Comparison of ENCODE assay signal across 31 cellular contexts in the genomic region with DNA sequence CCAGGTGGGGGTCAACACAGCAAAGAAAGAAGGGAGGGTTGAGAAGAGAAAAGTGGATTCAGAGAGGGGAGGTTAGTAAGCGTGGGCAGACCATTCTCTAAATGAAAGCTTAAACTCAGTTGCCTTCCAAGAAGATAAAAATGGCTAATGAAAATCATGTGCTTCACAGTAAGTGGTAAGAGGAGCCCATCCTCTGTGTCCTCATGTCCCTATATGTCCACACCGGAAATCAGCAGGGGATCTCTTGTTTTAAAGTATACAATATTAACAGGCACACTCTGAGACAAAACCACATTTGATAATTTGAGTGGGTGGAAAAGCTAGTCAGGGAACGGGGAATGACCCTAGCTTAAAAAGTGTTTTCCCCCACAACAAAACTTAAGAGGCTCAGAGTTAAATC. TPM values are rescaled to one million over a fixed set of nuclear protein-coding genes. Genes with fewer than 3 reads are reported as not detected.
DNase-seq lines count a peak whose midpoint lies in the region; ATAC-seq and TF ChIP-seq lines count a peak whose summit lies in the region.
"Had no signal": no experiment of that assay in that cellular context is flagged by ENCODE, and none has a peak within 500 bp of the region (broad histone marks: within the 10 kb centered on the region; RNA-seq: fewer than 3 reads in every experiment).

No MANE protein-coding gene starts in this region.

- intact Hi-C loops in esophagus muscularis mucosa (cut with DNase I) = loop anchor here (5.0 to 10.0 kb wide), 5 partner anchors 94 to 1036 kb away; no protein-coding TSS in a partner anchor

- H3K9ac ChIP-seq in SK-N-MC (ENCODE audit: insufficient read length) = no peak overlapping the region
- H3K9ac ChIP-seq: parathyroid adenoma had no signal

- H3K9me3 ChIP-seq in SK-N-MC (ENCODE audit: low read depth, low read length) (no peaks in the 10 kb centered on the region), esophagus muscularis mucosa (peaks cover 0 to 5% (median 0%) of the 10 kb centered on the region in 4 donors)
- H3K9me3 ChIP-seq: gastrocnemius medialis, right atrium auricular region, transverse colon had no signal

- peaks cover 9% of the 10 kb centered on the region for H3K36me3 Mint-ChIP-seq in activated T-cell treated with anti-CD3 and anti-CD28 coated beads, Interleukin-2, amount 50 U/mL, for 24 hours (ENCODE audit: low read depth)
- peaks cover 3 to 11% of the 10 kb centered on the region in 2 donors for H3K36me3 Mint-ChIP-seq in stimulated activated naive B cell treated with anti-CD40 and anti-IgM and Interleukin-4, amounts not matched to agents 10 μg/mL and 1 μg/mL and 100 μg/mL, for 72 hours
- H3K36me3 Mint-ChIP-seq: brain had no signal

- peaks cover 57% of the 10 kb centered on the region for H3K4me1 Mint-ChIP-seq in activated T-cell treated with anti-CD3 and anti-CD28 coated beads, Interleukin-2, amount 50 U/mL, for 24 hours (ENCODE audit: low read depth)
- H3K4me1 Mint-ChIP-seq in stimulated activated naive B cell treated with anti-CD40 and anti-IgM and Interleukin-4, amounts not matched to agents 10 μg/mL and 1 μg/mL and 100 μg/mL, for 72 hours = peaks cover 24 to 60% of the 10 kb centered on the region in 2 donors

- no peaks in the 10 kb centered on the region for H3K36me3 ChIP-seq in SK-N-MC (ENCODE audit: insufficient read depth, low read length)
- H3K36me3 ChIP-seq in esophagus muscularis mucosa = no peaks in the 10 kb centered on the region
- H3K36me3 ChIP-seq: gastrocnemius medialis, right atrium auricular region, transverse colon had no signal

- no peaks in the 10 kb centered on the region for H3K9me3 Mint-ChIP-seq in activated T-cell treated with anti-CD3 and anti-CD28 coated beads, Interleukin-2, amount 50 U/mL, for 24 hours
- H3K9me3 Mint-ChIP-seq in stimulated activated naive B cell treated with anti-CD40 and anti-IgM and Interleukin-4, amounts not matched to agents 10 μg/mL and 1 μg/mL and 100 μg/mL, for 72 hours = no peaks in the 10 kb centered on the region
- H3K9me3 Mint-ChIP-seq: activated B cell treated with CpG ODN at 0.5 μM for 24 hours; activated CD4-positive, alpha-beta T cell treated with anti-CD3 and anti-CD28 coated beads, Interleukin-2, amount 10 ng/mL, durations not matched to agents 7 days and 5 days; activated T-cell treated with anti-CD3 and anti-CD28 coated beads, Interleukin-2, amount 50 U/mL, for 4 hours; CD8-positive, alpha-beta memory T cell; HFFc6 had no signal

- H3K27ac ChIP-seq in SK-N-MC = 0 out of 2 replicates have a peak overlapping the region, but pooled peaks have one; percentile 13
- H3K27ac ChIP-seq in esophagus muscularis mucosa (replicated peaks in 1 of 4) = peak overlapping the region; percentile 29 to 55 (median 53)
- H3K27ac ChIP-seq: gastrocnemius medialis, parathyroid adenoma, right atrium auricular region, transverse colon had no signal

- TF ChIP-seq EP300 in esophagus muscularis mucosa (IDR thresholded peaks at IDR 0.05) = no peak

- H3K4me3 ChIP-seq in SK-N-MC (no peak overlapping the region), esophagus muscularis mucosa (no peak overlapping the region)
- H3K4me3 ChIP-seq: gastrocnemius medialis, GM23338, right atrium auricular region, transverse colon had no signal

- no peak overlapping the region for H3K4me3 Mint-ChIP-seq in activated T-cell treated with anti-CD3 and anti-CD28 coated beads, Interleukin-2, amount 50 U/mL, for 24 hours
- H3K4me3 Mint-ChIP-seq in stimulated activated naive B cell treated with anti-CD40 and anti-IgM and Interleukin-4, amounts not matched to agents 10 μg/mL and 1 μg/mL and 100 μg/mL, for 72 hours = no peak overlapping the region
- H3K4me3 Mint-ChIP-seq: activated B cell treated with CpG ODN at 0.5 μM for 24 hours; activated CD4-positive, alpha-beta T cell treated with anti-CD3 and anti-CD28 coated beads, Interleukin-2, amount 10 ng/mL, durations not matched to agents 7 days and 5 days; activated T-cell treated with anti-CD3 and anti-CD28 coated beads, Interleukin-2, amount 50 U/mL, for 4 hours; B cell; brain; CD8-positive, alpha-beta memory T cell; GM23338; HFFc6; neural crest cell had no signal

- no peaks in the 10 kb centered on the region for H3K27me3 Mint-ChIP-seq in activated T-cell treated with anti-CD3 and anti-CD28 coated beads, Interleukin-2, amount 50 U/mL, for 24 hours
- no peaks in the 10 kb centered on the region for H3K27me3 Mint-ChIP-seq in stimulated activated naive B cell treated with anti-CD40 and anti-IgM and Interleukin-4, amounts not matched to agents 10 μg/mL and 1 μg/mL and 100 μg/mL, for 72 hours
- H3K27me3 Mint-ChIP-seq: activated B cell treated with CpG ODN at 0.5 μM for 24 hours; activated CD4-positive, alpha-beta T cell treated with anti-CD3 and anti-CD28 coated beads, Interleukin-2, amount 10 ng/mL, durations not matched to agents 7 days and 5 days; B cell; CD8-positive, alpha-beta memory T cell had no signal

- no peak for ATAC-seq in stimulated activated naive B cell treated with anti-CD40 and anti-IgM and Interleukin-4, amounts not matched to agents 10 μg/mL and 1 μg/mL and 100 μg/mL, for 72 hours (replicated peaks)
- ATAC-seq: activated T-cell treated with anti-CD3 and anti-CD28 coated beads, Interleukin-2, amount 50 U/mL, for 4 hours; gastrocnemius medialis; GM23338; left cardiac atrium had no signal

- no peaks in the 10 kb centered on the region for H3K27me3 ChIP-seq in esophagus muscularis mucosa
- H3K27me3 ChIP-seq: gastrocnemius medialis, right atrium auricular region, transverse colon had no signal

- 66% methylated on average over 3 of the region's 3 CpGs for WGBS in esophagus muscularis mucosa

- peaks cover 0 to 39% (median 34%) of the 10 kb centered on the region in 4 donors for H3K4me1 ChIP-seq in esophagus muscularis mucosa

- TF ChIP-seq CTCF in esophagus muscularis mucosa (IDR thresholded peaks at IDR 0.05) = no peak

- peak overlapping the region; percentile 28 for H3K27ac Mint-ChIP-seq in activated T-cell treated with anti-CD3 and anti-CD28 coated beads, Interleukin-2, amount 50 U/mL, for 24 hours
- peak overlapping the region; percentile 4 for H3K27ac Mint-ChIP-seq in stimulated activated naive B cell treated with anti-CD40 and anti-IgM and Interleukin-4, amounts not matched to agents 10 μg/mL and 1 μg/mL and 100 μg/mL, for 72 hours
- H3K27ac Mint-ChIP-seq: activated B cell treated with CpG ODN at 0.5 μM for 24 hours; activated CD4-positive, alpha-beta T cell treated with anti-CD3 and anti-CD28 coated beads, Interleukin-2, amount 10 ng/mL, durations not matched to agents 7 days and 5 days; B cell; brain; GM23338; HFFc6 had no signal

- no peak for TF ChIP-seq POLR2A in esophagus muscularis mucosa (IDR thresholded peaks at IDR 0.05; ENCODE audit: low read depth)

- DNase-seq in activated T-cell treated with anti-CD3 and anti-CD28 coated beads, Interleukin-2, amount 50 U/mL, for 24 hours = no peak
- no peak for DNase-seq in activated T-cell treated with anti-CD3 and anti-CD28 coated beads, Interleukin-2, amount 50 U/mL, for 48 hours
- DNase-seq in SK-N-MC (ENCODE audit: low read depth, low spot score) (no peak), esophagus muscularis mucosa (ENCODE audit: extremely low spot score) (no peak), HUDEP-2 (lab: John Stamatoyannopoulos, UW; ENCODE audit: unreplicated experiment in 76 of 76) (no peak), retina (no peak), NCI-H446 (lab: John Stamatoyannopoulos, UW) (no peak)
- no peak for DNase-seq in stimulated activated naive B cell treated with anti-CD40 and anti-IgM and Interleukin-4, amounts not matched to agents 10 μg/mL and 1 μg/mL and 100 μg/mL, for 72 hours
- DNase-seq: ACHN; activated B cell treated with CpG ODN at 0.5 μM for 24 hours; activated CD4-positive, alpha-beta T cell treated with anti-CD3 and anti-CD28 coated beads, Interleukin-2, amount 10 ng/mL, durations not matched to agents 7 days and 5 days; activated gamma-delta T cell treated with Interleukin-2 at 50 U/mL for 16 hours; activated T-cell treated with anti-CD3 and anti-CD28 coated beads, Interleukin-2, amount 50 U/mL, for 4 hours; CD8-positive, alpha-beta memory T cell; DMS 273 treated with DMSO at 0.1 percent for 48 hours; gastrocnemius medialis; HFFc6; left cardiac atrium; NCI-H1092; NCI-H2029; NCI-H2227 treated with DMSO at 0.1 percent for 48 hours; NCI-H82; stimulated activated CD8-positive, alpha-beta memory T cell treated with anti-CD3 and anti-CD28 coated beads, Interleukin-4, amount 100 ng/mL, for 48 hours; T-helper 1 cell; transverse colon had no signal

RNA-seq across cellular contexts. Expression of a gene that starts 4.4 kb away (rescaled TPM):
- 100 to 1,000 TPM; 181 to 225 (median 205) TPM for total RNA-seq in esophagus muscularis mucosa
